Comparison of ENCODE assay signal across 7 cellular contexts in genomic region chr21:17765207-17765606, GRCh38.
"Had no signal": no experiment of that assay in that cellular context is flagged by ENCODE, and none has a peak within 500 bp of the region (broad histone marks: within the 10 kb centered on the region; RNA-seq: fewer than 3 reads in every experiment).

No MANE protein-coding gene starts in this region.

- H3K4me3 ChIP-seq: GM23338 had no signal

- FAIRE-seq: H1, H54, HTR-8/SVneo had no signal

- H2AFZ ChIP-seq: GM23338 had no signal

- DNase-seq: H9, HCEC 1CT, KBM-7 had no signal

- H3K4me2 ChIP-seq: GM23338 had no signal

- ATAC-seq: GM23338 had no signal
